1 cellular context compared by ENCODE assay signal in the genomic region with DNA sequence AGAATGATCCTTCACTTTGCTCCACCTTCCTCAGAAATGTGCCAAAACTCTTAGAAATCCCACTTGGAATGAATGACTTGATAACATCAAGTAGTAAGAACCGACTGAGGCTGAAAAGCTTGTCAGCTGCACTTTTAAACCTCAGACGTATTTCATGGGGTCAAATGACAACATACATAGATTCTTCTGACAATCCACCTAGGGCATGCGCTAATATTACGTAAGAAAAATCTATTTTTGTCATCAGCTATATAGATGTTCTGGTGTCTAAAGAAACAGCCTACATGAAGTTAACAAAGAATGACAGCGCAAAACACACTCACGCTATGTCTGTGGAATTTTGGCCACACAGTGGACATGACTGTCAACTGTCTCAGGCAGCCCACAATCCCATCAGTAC.
TF ChIP-seq lines count a peak whose summit lies in the region.

No MANE protein-coding gene starts in this region.

TF ChIP-seq in K562, 482 proteins besides CTCF, POLR2A, EP300 and RAD21:
- TF ChIP-seq SMARCA4 (IDR thresholded peaks at IDR 0.05) = no peak
- TF ChIP-seq, protein P1, sequence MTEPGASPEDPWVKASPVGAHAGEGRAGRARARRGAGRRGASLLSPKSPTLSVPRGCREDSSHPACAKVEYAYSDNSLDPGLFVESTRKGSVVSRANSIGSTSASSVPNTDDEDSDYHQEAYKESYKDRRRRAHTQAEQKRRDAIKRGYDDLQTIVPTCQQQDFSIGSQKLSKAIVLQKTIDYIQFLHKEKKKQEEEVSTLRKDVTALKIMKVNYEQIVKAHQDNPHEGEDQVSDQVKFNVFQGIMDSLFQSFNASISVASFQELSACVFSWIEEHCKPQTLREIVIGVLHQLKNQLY (CRISPR knock-in tag; conservative IDR thresholded peaks at IDR 0.05) = no peak
- TF ChIP-seq HNRNPUL1 (IDR thresholded peaks at IDR 0.05; ENCODE audit: low read length) = no peak
- TF ChIP-seq MEF2A (IDR thresholded peaks at IDR 0.05; ENCODE audit: control insufficient read depth, low read depth, low read length) = peak; percentile 61; the same call in 1 of the 2 replicates
- TF ChIP-seq YY1 (IDR thresholded peaks at IDR 0.05; ENCODE audit: borderline replicate concordance in 1 of 3, control insufficient read depth in 1 of 3, extremely low read depth in 1 of 3, insufficient read depth in 3 of 3, insufficient read length in 1 of 3, insufficient replicate concordance in 2 of 3, low read depth in 1 of 3, low read length in 2 of 3) = no peak
- no peak for TF ChIP-seq ZNF589 (CRISPR knock-in tag; IDR thresholded peaks at IDR 0.05; ENCODE audit: low read depth)
- TF ChIP-seq, protein P2, sequence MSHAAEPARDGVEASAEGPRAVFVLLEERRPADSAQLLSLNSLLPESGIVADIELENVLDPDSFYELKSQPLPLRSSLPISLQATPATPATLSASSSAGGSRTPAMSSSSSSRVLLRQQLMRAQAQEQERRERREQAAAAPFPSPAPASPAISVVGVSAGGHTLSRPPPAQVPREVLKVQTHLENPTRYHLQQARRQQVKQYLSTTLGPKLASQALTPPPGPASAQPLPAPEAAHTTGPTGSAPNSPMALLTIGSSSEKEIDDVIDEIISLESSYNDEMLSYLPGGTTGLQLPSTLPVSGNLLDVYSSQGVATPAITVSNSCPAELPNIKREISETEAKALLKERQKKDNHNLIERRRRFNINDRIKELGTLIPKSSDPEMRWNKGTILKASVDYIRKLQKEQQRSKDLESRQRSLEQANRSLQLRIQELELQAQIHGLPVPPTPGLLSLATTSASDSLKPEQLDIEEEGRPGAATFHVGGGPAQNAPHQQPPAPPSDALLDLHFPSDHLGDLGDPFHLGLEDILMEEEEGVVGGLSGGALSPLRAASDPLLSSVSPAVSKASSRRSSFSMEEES (CRISPR knock-in tag; IDR thresholded peaks at IDR 0.05) = no peak
- 0 out of 2 replicates have a peak, but pooled peaks have one; percentile 27 for TF ChIP-seq CEBPB (tag; IDR thresholded peaks at IDR 0.05)
- TF ChIP-seq SRSF7 (optimal IDR thresholded peaks at IDR 0.05; ENCODE audit: low read depth, low read length) = no peak
